In genomic region chr7:98399462-98399861, GRCh38 we compare ENCODE assay signal across 8 cellular contexts. TPM values are rescaled to one million over a fixed set of nuclear protein-coding genes. Genes with fewer than 3 reads are reported as not detected.
A peak's percentile ranks its signal among the peaks of the same experiment; 100 is the strongest.
DNase-seq lines count a peak whose midpoint lies in the region; ATAC-seq and TF ChIP-seq lines count a peak whose summit lies in the region.

No MANE protein-coding gene starts in this region.

- H3K27ac Mint-ChIP-seq in activated naive CD8-positive, alpha-beta T cell treated with anti-CD3 and anti-CD28 coated beads for 36 hours, result no peak overlapping the region

- H3K36me3 Mint-ChIP-seq in activated naive CD8-positive, alpha-beta T cell treated with anti-CD3 and anti-CD28 coated beads for 36 hours, result no peaks in the 10 kb centered on the region

- intact Hi-C loops in heart left ventricle (cut with DNase I) (no loop called here), transverse colon (cut with DNase I; ENCODE audit: low total_unique reads) (no loop called here)

- peaks cover 4% of the 10 kb centered on the region for H3K4me1 Mint-ChIP-seq in activated naive CD8-positive, alpha-beta T cell treated with anti-CD3 and anti-CD28 coated beads for 36 hours

- H3K27me3 ChIP-seq in heart left ventricle (peaks cover 0 to 27% (median 12%) of the 10 kb centered on the region in 9 donors), right atrium auricular region (no peaks in the 10 kb centered on the region), transverse colon (peaks cover 28% of the 10 kb centered on the region)

- H3K9me3 ChIP-seq in heart left ventricle (no peaks in the 10 kb centered on the region), right atrium auricular region (no peaks in the 10 kb centered on the region), transverse colon (no peaks in the 10 kb centered on the region)

- H3K9me3 Mint-ChIP-seq in activated naive CD8-positive, alpha-beta T cell treated with anti-CD3 and anti-CD28 coated beads for 36 hours, result no peaks in the 10 kb centered on the region

- ATAC-seq in heart left ventricle, result no peak

- H3K4me3 Mint-ChIP-seq in activated naive CD8-positive, alpha-beta T cell treated with anti-CD3 and anti-CD28 coated beads for 36 hours, result peak overlapping the region; percentile 33

- H3K4me3 ChIP-seq in heart left ventricle (peak overlapping the region in 7 of 12 donors; percentile 15 to 45 (median 23)), right atrium auricular region (peak overlapping the region in 1 of 2 donors; percentile 67), transverse colon (peak overlapping the region in 3 of 4 donors; percentile 49 to 67 (median 54))

- TF ChIP-seq POLR2A in heart left ventricle (IDR thresholded peaks at IDR 0.05) (no peak), transverse colon (IDR thresholded peaks at IDR 0.05) (no peak)

- TF ChIP-seq CTCF in heart left ventricle (IDR thresholded peaks at IDR 0.05), result no peak
- no peak for TF ChIP-seq CTCF in right atrium auricular region (IDR thresholded peaks at IDR 0.05)
- TF ChIP-seq CTCF in transverse colon (IDR thresholded peaks at IDR 0.05), result peak in 1 of 5 experiments; percentile 20

- H3K4me1 ChIP-seq in heart left ventricle, result peaks cover 0 to 12% (median 6%) of the 10 kb centered on the region in 12 donors
- peaks cover 0 to 7% of the 10 kb centered on the region in 2 donors for H3K4me1 ChIP-seq in right atrium auricular region
- peaks cover 4 to 41% (median 14%) of the 10 kb centered on the region in 4 donors for H3K4me1 ChIP-seq in transverse colon

- in situ Hi-C loops in transverse colon (cut with MboI; ENCODE audit: low pct_ligation_motif_present in 1 of 4, low pct_unique_long_range_greater_than_20kb in 1 of 4, low sequenced_read_pairs in 3 of 4), result no loop called here

- H3K36me3 ChIP-seq in heart left ventricle (no peaks in the 10 kb centered on the region), right atrium auricular region (no peaks in the 10 kb centered on the region), transverse colon (no peaks in the 10 kb centered on the region)

- DNase-seq in heart left ventricle (no peak), right atrium auricular region (ENCODE audit: low spot score) (no peak), kidney glomerular epithelial cell (lab: John Stamatoyannopoulos, UW) (peak; percentile 44), transverse colon (no peak), epidermal melanocyte (ENCODE audit: insufficient read length, low spot score) (no peak), GOT3 (lab: John Stamatoyannopoulos, UW) (no peak), H4 (ENCODE audit: low spot score) (no peak)
- DNase-seq in activated naive CD8-positive, alpha-beta T cell treated with anti-CD3 and anti-CD28 coated beads for 36 hours, result no peak

- peak overlapping the region in 8 of 12 donors; percentile 2 to 49 (median 20) for H3K27ac ChIP-seq in heart left ventricle
- H3K27ac ChIP-seq in right atrium auricular region, result no peak overlapping the region
- peak overlapping the region; percentile 87 to 96 (median 90) for H3K27ac ChIP-seq in transverse colon

- H3K27me3 Mint-ChIP-seq in activated naive CD8-positive, alpha-beta T cell treated with anti-CD3 and anti-CD28 coated beads for 36 hours, result peaks cover 39% of the 10 kb centered on the region

- WGBS in heart left ventricle, 4 donors, result 31 to 44% (median 36%) methylated on average over 7 of the region's 7 CpGs
- 21 to 32% methylated on average over 6 to 7 of the region's 7 CpGs for WGBS in transverse colon (ENCODE audit: low coverage in 1 of 2), 2 donors

- no peak for TF ChIP-seq EP300 in transverse colon (IDR thresholded peaks at IDR 0.05; ENCODE audit: low read depth)

RNA-seq across cellular contexts. Expression of gene BAIAP2L1, which starts 1.4 kb away (rescaled TPM):
- total RNA-seq in heart left ventricle (1 to 10 TPM in 8 of 9 donors, under 1 TPM in 1; 0.64 to 2.7 (median 1.8) TPM), right atrium auricular region (1 to 10 TPM; 1.1 to 1.7 TPM), transverse colon (10 to 100 TPM; 39.8 to 59.8 (median 53.3) TPM)
- 1 to 10 TPM; 2.1 to 2.3 TPM for polyA plus RNA-seq in heart left ventricle
- 1 to 10 TPM; 2.3 TPM for total RNA-seq in activated naive CD8-positive, alpha-beta T cell treated with anti-CD3 and anti-CD28 coated beads for 36 hours
- 22.5 and 23.8 TPM in 2 replicates for total RNA-seq in H4 (2014; rRNA removed; shearing (Covaris generic))

Comparison
In these comparisons a context has a peak if more than half of its experiments do, and no peak if none do; other contexts are left out.
1. H3K27ac ChIP-seq: peak in heart left ventricle (8 of 12) and transverse colon (4 of 4); none in right atrium auricular region (0 of 2).